Comparison of ENCODE assay signal across 14 cellular contexts in the genomic region with DNA sequence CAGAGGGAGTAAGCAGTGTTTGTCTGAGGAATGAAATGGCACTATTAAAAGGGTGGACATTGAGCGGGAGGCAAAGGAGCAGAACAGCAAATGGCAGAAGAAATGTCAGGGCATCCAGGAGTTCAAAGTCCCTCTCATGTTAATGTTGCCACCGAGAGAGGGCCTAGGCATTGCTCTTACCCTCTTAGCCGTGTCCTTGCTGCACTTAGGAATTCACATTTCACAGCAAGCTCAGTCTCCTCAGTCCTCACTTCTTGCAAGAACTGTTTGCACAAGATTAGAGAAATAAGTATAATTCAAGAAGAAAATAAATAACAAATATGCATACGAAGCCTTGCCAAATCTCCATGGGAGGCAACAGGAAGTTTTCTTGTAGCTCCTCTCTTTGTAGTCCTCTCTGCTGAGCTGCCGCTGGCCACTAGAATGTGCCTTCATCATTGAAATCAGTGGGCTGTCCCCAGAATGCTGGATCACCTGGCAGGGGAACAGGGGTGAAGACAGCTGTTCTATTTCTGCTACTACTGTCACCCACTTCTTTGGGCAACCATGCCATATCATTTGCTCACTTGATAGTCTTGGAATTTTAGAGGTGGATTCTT.
DNase-seq lines count a peak whose midpoint lies in the region; ATAC-seq, FAIRE-seq and TF ChIP-seq lines count a peak whose summit lies in the region.
"Had no signal": no experiment of that assay in that cellular context is flagged by ENCODE, and none has a peak within 500 bp of the region (broad histone marks: within the 10 kb centered on the region; RNA-seq: fewer than 3 reads in every experiment).

No MANE protein-coding gene starts in this region.

- H3K4me1 Mint-ChIP-seq in GM23338: peaks cover 13% of the 10 kb centered on the region
- no peaks in the 10 kb centered on the region for H3K4me1 Mint-ChIP-seq in effector memory CD8-positive, alpha-beta T cell (ENCODE audit: low read depth in 2 of 2)
- H3K4me1 Mint-ChIP-seq: CD4-positive, CD25-positive, alpha-beta regulatory T cell had no signal

- H4K8ac ChIP-seq in H1 (ENCODE audit: extremely low read depth, insufficient read depth, low read length): no peak overlapping the region

- TF ChIP-seq POLR2A in H1 (IDR thresholded peaks at IDR 0.05; ENCODE audit: control extremely low read depth in 1 of 2, low read depth in 2 of 2, low read length in 2 of 2): no peak

- H3K14ac ChIP-seq in H1 (ENCODE audit: insufficient read length): no peak overlapping the region

- H3K4me3 Mint-ChIP-seq in GM23338: no peak overlapping the region
- H3K4me3 Mint-ChIP-seq in effector memory CD8-positive, alpha-beta T cell: no peak overlapping the region
- H3K4me3 Mint-ChIP-seq: CD4-positive, CD25-positive, alpha-beta regulatory T cell had no signal

- no peaks in the 10 kb centered on the region for H3K79me1 ChIP-seq in H1 (ENCODE audit: low read depth, low read length)

- CTCF ChIA-PET in H1 (lab: Charles Lee; ENCODE audit: partially characterized antibody): interaction anchor here (0.6 to 2.0 kb wide), 5 partner anchors 14 to 415 kb away, joined by 3 to 7 read pairs (median 4); no protein-coding TSS in a partner anchor

- WGBS in H1 (ENCODE audit: extremely low coverage in 1 of 2, insufficient coverage in 1 of 2, insufficient read length in 1 of 2, insufficient replicate concordance in 2 of 2, low coverage in 1 of 2, low lambda C conversion rate in 2 of 2, missing lambda C conversion rate in 1 of 2), 2 experiments: 85% methylated on average over 5 of the region's 5 CpGs; no CpG with 5 or more reads in 1 of the 2 experiments
- 38 to 62% (median 58%) methylated on average over 5 of the region's 5 CpGs for WGBS in small intestine, 3 donors

- H3K4ac ChIP-seq in H1 (replicated peaks; ENCODE audit: insufficient read length, low read depth, low read length): no peak overlapping the region

- H3K56ac ChIP-seq in H1 (replicated peaks; ENCODE audit: insufficient read length, low read depth, low read length): no peak overlapping the region

- no peak overlapping the region for H3K9ac ChIP-seq in H1 (replicated peaks in 1 of 4; ENCODE audit: extremely low read depth in 1 of 4, low read depth in 3 of 4, low read length in 3 of 4)
- H3K9ac ChIP-seq: BLaER1 treated with 17β-estradiol and CSF1 and Interleukin-3, amounts not matched to agents 10 nM and 100 nM had no signal

- H3K27ac ChIP-seq in GM23338 (ENCODE audit: low read depth) (no peak overlapping the region), H1 (ENCODE audit: low read depth, low read length) (no peak overlapping the region), lower lobe of right lung (no peak overlapping the region), small intestine (ENCODE audit: low read depth in 1 of 2, low read length in 1 of 2) (no peak overlapping the region)
- H3K27ac ChIP-seq: BLaER1 treated with 17β-estradiol and CSF1 and Interleukin-3, amounts not matched to agents 10 nM and 100 nM had no signal

- H3K4me1 ChIP-seq in GM23338 (ENCODE audit: insufficient read depth) (peaks cover 8% of the 10 kb centered on the region; the same call in 1 of the 2 replicates), H1 (replicated peaks in 1 of 4; ENCODE audit: control insufficient read depth in 3 of 4, insufficient read depth in 4 of 4, low read length in 3 of 4) (peaks cover 2 to 9% (median 2%) of the 10 kb centered on the region in 4 experiments; a peak in 5 of 7 replicates), lower lobe of right lung (no peaks in the 10 kb centered on the region), small intestine (ENCODE audit: control insufficient read depth in 2 of 2, insufficient read depth in 1 of 2, low read depth in 1 of 2, low read length in 1 of 2) (no peaks in the 10 kb centered on the region)
- H3K4me1 ChIP-seq: BLaER1 treated with 17β-estradiol and CSF1 and Interleukin-3, amounts not matched to agents 10 nM and 100 nM had no signal

- H3K79me2 ChIP-seq in GM23338 (replicated peaks; ENCODE audit: insufficient read depth) (no peaks in the 10 kb centered on the region), H1 (ENCODE audit: control insufficient read depth in 1 of 2, insufficient read depth in 2 of 2, low read length in 2 of 2) (no peaks in the 10 kb centered on the region)

- no peak overlapping the region for H2BK15ac ChIP-seq in H1 (ENCODE audit: low read length)

- H3K9me3 ChIP-seq in H1 (ENCODE audit: insufficient read depth in 2 of 2, low read depth in 1 of 2, low read length in 1 of 2): no peaks in the 10 kb centered on the region
- H3K9me3 ChIP-seq in lower lobe of right lung: no peaks in the 10 kb centered on the region
- H3K9me3 ChIP-seq in small intestine (ENCODE audit: control insufficient read depth, low read depth): no peaks in the 10 kb centered on the region
- H3K9me3 ChIP-seq: BLaER1 treated with 17β-estradiol and CSF1 and Interleukin-3, amounts not matched to agents 10 nM and 100 nM had no signal

- no peak overlapping the region for H3K27ac Mint-ChIP-seq in GM23338
- no peak overlapping the region for H3K27ac Mint-ChIP-seq in effector memory CD8-positive, alpha-beta T cell
- H3K27ac Mint-ChIP-seq: CD4-positive, CD25-positive, alpha-beta regulatory T cell had no signal

- H3K36me3 ChIP-seq in GM23338 (ENCODE audit: insufficient read depth) (no peaks in the 10 kb centered on the region), H1 (ENCODE audit: control insufficient read depth in 2 of 4, insufficient read depth in 4 of 4, low read length in 3 of 4) (no peaks in the 10 kb centered on the region), lower lobe of right lung (no peaks in the 10 kb centered on the region), small intestine (ENCODE audit: control insufficient read depth in 2 of 2, insufficient read depth in 2 of 2, low read length in 2 of 2) (no peaks in the 10 kb centered on the region)
- H3K36me3 ChIP-seq: BLaER1 treated with 17β-estradiol and CSF1 and Interleukin-3, amounts not matched to agents 10 nM and 100 nM had no signal

- H3K23ac ChIP-seq in H1 (ENCODE audit: insufficient read length): no peak overlapping the region

- H3K27me3 ChIP-seq in GM23338 (ENCODE audit: insufficient read depth) (no peaks in the 10 kb centered on the region), H1 (replicated peaks in 1 of 4; ENCODE audit: control insufficient read depth in 3 of 4, extremely low read depth in 1 of 4, insufficient read depth in 3 of 4, low read length in 3 of 4) (no peaks in the 10 kb centered on the region; a peak in 1 of 7 replicates), lower lobe of right lung (ENCODE audit: low read depth) (no peaks in the 10 kb centered on the region), small intestine (ENCODE audit: control insufficient read depth in 2 of 2, insufficient read depth in 2 of 2, low read length in 2 of 2) (no peaks in the 10 kb centered on the region)
- H3K27me3 ChIP-seq: BLaER1 treated with 17β-estradiol and CSF1 and Interleukin-3, amounts not matched to agents 10 nM and 100 nM had no signal

- no peak overlapping the region for H2BK12ac ChIP-seq in H1 (ENCODE audit: low read depth, low read length)

- no peak overlapping the region for H3K4me3 ChIP-seq in GM23338
- H3K4me3 ChIP-seq in H1 (ENCODE audit: extremely low read depth in 1 of 4, insufficient read depth in 2 of 4, low read depth in 3 of 4, low read length in 4 of 4): no peak overlapping the region
- H3K4me3 ChIP-seq in lower lobe of right lung: no peak overlapping the region
- H3K4me3 ChIP-seq in small intestine (ENCODE audit: low read depth in 1 of 2, low read length in 2 of 2): no peak overlapping the region
- H3K4me3 ChIP-seq: BLaER1 treated with 17β-estradiol and CSF1 and Interleukin-3, amounts not matched to agents 10 nM and 100 nM had no signal

- no peaks in the 10 kb centered on the region for H4K20me1 ChIP-seq in GM23338 (replicated peaks; ENCODE audit: insufficient read depth)
- H4K20me1 ChIP-seq in H1 (replicated peaks in 1 of 2; ENCODE audit: control insufficient read depth in 1 of 2, insufficient read depth in 2 of 2, low read length in 2 of 2): no peaks in the 10 kb centered on the region
- H4K20me1 ChIP-seq: BLaER1 treated with 17β-estradiol and CSF1 and Interleukin-3, amounts not matched to agents 10 nM and 100 nM had no signal

- ATAC-seq in GM23338: no peak; the same call in 2 of the 3 replicates
- ATAC-seq in lower lobe of right lung: peak; percentile 65 to 75
- ATAC-seq in effector memory CD8-positive, alpha-beta T cell (replicated peaks): no peak
- ATAC-seq in left lobe of liver: no peak
- ATAC-seq in GM18519 (IDR thresholded peaks at IDR 0.05; ENCODE audit: low FRiP score, unreplicated experiment): no peak

- no peak overlapping the region for H4K91ac ChIP-seq in H1 (replicated peaks; ENCODE audit: insufficient read length, low read length)

- no peaks in the 10 kb centered on the region for H3K27me3 Mint-ChIP-seq in GM23338 (ENCODE audit: insufficient read depth, low read depth, poor library complexity)
- peaks cover 16 to 31% of the 10 kb centered on the region in 2 donors for H3K27me3 Mint-ChIP-seq in effector memory CD8-positive, alpha-beta T cell

- H3K4me2 ChIP-seq in GM23338 (no peak overlapping the region), H1 (ENCODE audit: insufficient read depth in 1 of 2, low read depth in 2 of 2, low read length in 2 of 2) (no peak overlapping the region)
- H3K4me2 ChIP-seq: BLaER1 treated with 17β-estradiol and CSF1 and Interleukin-3, amounts not matched to agents 10 nM and 100 nM had no signal

- no peak overlapping the region for H2BK120ac ChIP-seq in H1 (replicated peaks; ENCODE audit: low read depth, low read length)

- no peak overlapping the region for H2BK5ac ChIP-seq in H1 (ENCODE audit: low read depth, low read length)

- intact Hi-C loops in lower lobe of right lung (cut with DNase I): no loop called here

- TF ChIP-seq EP300 in H1 (IDR thresholded peaks at IDR 0.05; ENCODE audit: borderline replicate concordance in 1 of 2, low read depth in 2 of 2, low read length in 2 of 2): no peak

- no peak for TF ChIP-seq CTCF in GM23338 (conservative IDR thresholded peaks at IDR 0.05; ENCODE audit: low read depth in 2 of 2)
- TF ChIP-seq CTCF in H1 (IDR thresholded peaks at IDR 0.05; ENCODE audit: control extremely low read depth in 1 of 3, insufficient read depth in 1 of 3, low read depth in 1 of 3, low read length in 3 of 3): no peak
- no peak for TF ChIP-seq CTCF in lower lobe of right lung (IDR thresholded peaks at IDR 0.05)

- TF ChIP-seq RAD21 in H1 (IDR thresholded peaks at IDR 0.05 in 1 of 2, conservative IDR thresholded peaks at IDR 0.05 in 1 of 2; ENCODE audit: low read depth in 2 of 2, low read length in 2 of 2): no peak

- no peaks in the 10 kb centered on the region for H3K9me3 Mint-ChIP-seq in GM23338
- H3K9me3 Mint-ChIP-seq in effector memory CD8-positive, alpha-beta T cell: no peaks in the 10 kb centered on the region
- H3K9me3 Mint-ChIP-seq: CD4-positive, CD25-positive, alpha-beta regulatory T cell had no signal

- H3K9me2 ChIP-seq in GM23338 (ENCODE audit: insufficient read depth): no peaks in the 10 kb centered on the region

- DNase-seq in GM23338 (ENCODE audit: low spot score) (no peak), H1 (ENCODE audit: low read depth in 1 of 2, low spot score in 2 of 2) (no peak), lower lobe of right lung (no peak), small intestine (peak; percentile 38), left lobe of liver (ENCODE audit: low spot score) (no peak)
- DNase-seq in effector memory CD8-positive, alpha-beta T cell: no peak
- DNase-seq: CD4-positive, CD25-positive, alpha-beta regulatory T cell; DMS153; DMS79 treated with DMSO at 0.1 percent for 48 hours had no signal

- no peak overlapping the region for H2AK5ac ChIP-seq in H1 (ENCODE audit: low read depth, low read length)

- H2AFZ ChIP-seq in GM23338 (peak overlapping the region; percentile 66), H1 (ENCODE audit: low read length) (no peak overlapping the region)

- FAIRE-seq in H1 (lab: Jason Lieb, UNC) (peak; percentile 32), small intestine (lab: Jason Lieb, UNC) (no peak)
- FAIRE-seq: G401.6, GM12891, H54 had no signal

- POLR2A ChIA-PET in H1 (lab: Charles Lee; ENCODE audit: partially characterized antibody): no interaction called here

- H3K18ac ChIP-seq in H1 (ENCODE audit: extremely low read depth, low read length): no peak overlapping the region

- no peak overlapping the region for H2BK20ac ChIP-seq in H1 (ENCODE audit: low read length)

- no peaks in the 10 kb centered on the region for H3F3A ChIP-seq in GM23338 (replicated peaks; ENCODE audit: low read depth)

- no peak overlapping the region for H4K5ac ChIP-seq in H1 (ENCODE audit: insufficient read length, low read depth, low read length)

- H3K23me2 ChIP-seq in H1 (ENCODE audit: low read depth, low read length): no peaks in the 10 kb centered on the region

- no peaks in the 10 kb centered on the region for H3K36me3 Mint-ChIP-seq in GM23338 (ENCODE audit: low read depth)
- H3K36me3 Mint-ChIP-seq in effector memory CD8-positive, alpha-beta T cell (ENCODE audit: insufficient read depth): peaks cover 3% of the 10 kb centered on the region
- H3K36me3 Mint-ChIP-seq: CD4-positive, CD25-positive, alpha-beta regulatory T cell had no signal

Comparison
In these comparisons a context has a peak if more than half of its experiments do, and no peak if none do; other contexts are left out.
1. ATAC-seq: peak in lower lobe of right lung (2 of 2); none in GM23338 (single experiment), effector memory CD8-positive, alpha-beta T cell (single experiment), left lobe of liver (single experiment) and GM18519 (single experiment).